In the genomic region with DNA sequence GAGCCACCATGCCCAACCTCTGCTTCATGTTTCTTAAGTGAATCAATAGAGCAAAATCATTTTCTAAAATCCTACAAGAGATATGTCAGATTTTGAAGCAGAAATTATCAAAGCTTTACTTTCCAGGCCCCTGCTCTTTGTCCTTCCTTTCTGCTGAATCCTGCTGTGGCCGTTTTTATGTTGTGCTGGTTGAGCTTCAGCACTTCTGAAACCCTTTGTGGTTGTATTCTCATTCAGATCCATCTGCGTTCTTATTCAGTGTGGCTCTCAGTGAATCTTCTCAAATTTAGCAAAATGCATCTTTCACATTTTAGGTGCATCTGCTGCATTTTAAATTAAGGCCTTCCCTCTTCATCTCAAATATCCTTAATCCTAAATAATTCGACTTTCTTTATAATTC, we compare ENCODE assay signal across 2 cellular contexts.
TF ChIP-seq lines count a peak whose summit lies in the region.

No MANE protein-coding gene starts in this region.

TF ChIP-seq in GM23338, 12 proteins besides CTCF, POLR2A, EP300 and RAD21:
- TF ChIP-seq EZH2 (IDR thresholded peaks at IDR 0.05; ENCODE audit: low read depth, unreplicated experiment) (no peak), POLR2AphosphoS5 (IDR thresholded peaks at IDR 0.05; ENCODE audit: low read depth) (no peak), ZNF114 (CRISPR knock-in tag; IDR thresholded peaks at IDR 0.05) (no peak), NANOG (IDR thresholded peaks at IDR 0.05; ENCODE audit: borderline replicate concordance) (peak; percentile 37; the same call in 1 of the 2 replicates)
- TF ChIP-seq, protein P1, sequence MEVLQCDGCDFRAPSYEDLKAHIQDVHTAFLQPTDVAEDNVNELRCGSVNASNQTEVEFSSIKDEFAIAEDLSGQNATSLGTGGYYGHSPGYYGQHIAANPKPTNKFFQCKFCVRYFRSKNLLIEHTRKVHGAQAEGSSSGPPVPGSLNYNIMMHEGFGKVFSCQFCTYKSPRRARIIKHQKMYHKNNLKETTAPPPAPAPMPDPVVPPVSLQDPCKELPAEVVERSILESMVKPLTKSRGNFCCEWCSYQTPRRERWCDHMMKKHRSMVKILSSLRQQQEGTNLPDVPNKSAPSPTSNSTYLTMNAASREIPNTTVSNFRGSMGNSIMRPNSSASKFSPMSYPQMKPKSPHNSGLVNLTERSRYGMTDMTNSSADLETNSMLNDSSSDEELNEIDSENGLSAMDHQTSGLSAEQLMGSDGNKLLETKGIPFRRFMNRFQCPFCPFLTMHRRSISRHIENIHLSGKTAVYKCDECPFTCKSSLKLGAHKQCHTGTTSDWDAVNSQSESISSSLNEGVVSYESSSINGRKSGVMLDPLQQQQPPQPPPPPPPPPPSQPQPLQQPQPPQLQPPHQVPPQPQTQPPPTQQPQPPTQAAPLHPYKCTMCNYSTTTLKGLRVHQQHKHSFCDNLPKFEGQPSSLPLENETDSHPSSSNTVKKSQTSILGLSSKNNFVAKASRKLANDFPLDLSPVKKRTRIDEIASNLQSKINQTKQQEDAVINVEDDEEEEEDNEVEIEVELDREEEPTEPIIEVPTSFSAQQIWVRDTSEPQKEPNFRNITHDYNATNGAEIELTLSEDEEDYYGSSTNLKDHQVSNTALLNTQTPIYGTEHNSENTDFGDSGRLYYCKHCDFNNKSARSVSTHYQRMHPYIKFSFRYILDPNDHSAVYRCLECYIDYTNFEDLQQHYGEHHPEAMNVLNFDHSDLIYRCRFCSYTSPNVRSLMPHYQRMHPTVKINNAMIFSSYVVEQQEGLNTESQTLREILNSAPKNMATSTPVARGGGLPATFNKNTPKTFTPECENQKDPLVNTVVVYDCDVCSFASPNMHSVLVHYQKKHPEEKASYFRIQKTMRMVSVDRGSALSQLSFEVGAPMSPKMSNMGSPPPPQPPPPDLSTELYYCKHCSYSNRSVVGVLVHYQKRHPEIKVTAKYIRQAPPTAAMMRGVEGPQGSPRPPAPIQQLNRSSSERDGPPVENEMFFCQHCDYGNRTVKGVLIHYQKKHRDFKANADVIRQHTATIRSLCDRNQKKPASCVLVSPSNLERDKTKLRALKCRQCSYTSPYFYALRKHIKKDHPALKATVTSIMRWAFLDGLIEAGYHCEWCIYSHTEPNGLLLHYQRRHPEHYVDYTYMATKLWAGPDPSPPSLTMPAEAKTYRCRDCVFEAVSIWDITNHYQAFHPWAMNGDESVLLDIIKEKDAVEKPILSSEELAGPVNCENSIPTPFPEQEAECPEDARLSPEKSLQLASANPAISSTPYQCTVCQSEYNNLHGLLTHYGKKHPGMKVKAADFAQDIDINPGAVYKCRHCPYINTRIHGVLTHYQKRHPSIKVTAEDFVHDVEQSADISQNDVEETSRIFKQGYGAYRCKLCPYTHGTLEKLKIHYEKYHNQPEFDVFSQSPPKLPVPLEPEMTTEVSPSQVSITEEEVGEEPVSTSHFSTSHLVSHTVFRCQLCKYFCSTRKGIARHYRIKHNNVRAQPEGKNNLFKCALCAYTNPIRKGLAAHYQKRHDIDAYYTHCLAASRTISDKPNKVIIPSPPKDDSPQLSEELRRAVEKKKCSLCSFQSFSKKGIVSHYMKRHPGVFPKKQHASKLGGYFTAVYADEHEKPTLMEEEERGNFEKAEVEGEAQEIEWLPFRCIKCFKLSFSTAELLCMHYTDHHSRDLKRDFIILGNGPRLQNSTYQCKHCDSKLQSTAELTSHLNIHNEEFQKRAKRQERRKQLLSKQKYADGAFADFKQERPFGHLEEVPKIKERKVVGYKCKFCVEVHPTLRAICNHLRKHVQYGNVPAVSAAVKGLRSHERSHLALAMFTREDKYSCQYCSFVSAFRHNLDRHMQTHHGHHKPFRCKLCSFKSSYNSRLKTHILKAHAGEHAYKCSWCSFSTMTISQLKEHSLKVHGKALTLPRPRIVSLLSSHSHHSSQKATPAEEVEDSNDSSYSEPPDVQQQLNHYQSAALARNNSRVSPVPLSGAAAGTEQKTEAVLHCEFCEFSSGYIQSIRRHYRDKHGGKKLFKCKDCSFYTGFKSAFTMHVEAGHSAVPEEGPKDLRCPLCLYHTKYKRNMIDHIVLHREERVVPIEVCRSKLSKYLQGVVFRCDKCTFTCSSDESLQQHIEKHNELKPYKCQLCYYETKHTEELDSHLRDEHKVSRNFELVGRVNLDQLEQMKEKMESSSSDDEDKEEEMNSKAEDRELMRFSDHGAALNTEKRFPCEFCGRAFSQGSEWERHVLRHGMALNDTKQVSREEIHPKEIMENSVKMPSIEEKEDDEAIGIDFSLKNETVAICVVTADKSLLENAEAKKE (CRISPR knock-in tag; IDR thresholded peaks at IDR 0.05) = peak; percentile 48; the same call in 1 of the 2 replicates

TF ChIP-seq in H1, 55 proteins besides CTCF, POLR2A, EP300 and RAD21:
- TF ChIP-seq, protein P2, sequence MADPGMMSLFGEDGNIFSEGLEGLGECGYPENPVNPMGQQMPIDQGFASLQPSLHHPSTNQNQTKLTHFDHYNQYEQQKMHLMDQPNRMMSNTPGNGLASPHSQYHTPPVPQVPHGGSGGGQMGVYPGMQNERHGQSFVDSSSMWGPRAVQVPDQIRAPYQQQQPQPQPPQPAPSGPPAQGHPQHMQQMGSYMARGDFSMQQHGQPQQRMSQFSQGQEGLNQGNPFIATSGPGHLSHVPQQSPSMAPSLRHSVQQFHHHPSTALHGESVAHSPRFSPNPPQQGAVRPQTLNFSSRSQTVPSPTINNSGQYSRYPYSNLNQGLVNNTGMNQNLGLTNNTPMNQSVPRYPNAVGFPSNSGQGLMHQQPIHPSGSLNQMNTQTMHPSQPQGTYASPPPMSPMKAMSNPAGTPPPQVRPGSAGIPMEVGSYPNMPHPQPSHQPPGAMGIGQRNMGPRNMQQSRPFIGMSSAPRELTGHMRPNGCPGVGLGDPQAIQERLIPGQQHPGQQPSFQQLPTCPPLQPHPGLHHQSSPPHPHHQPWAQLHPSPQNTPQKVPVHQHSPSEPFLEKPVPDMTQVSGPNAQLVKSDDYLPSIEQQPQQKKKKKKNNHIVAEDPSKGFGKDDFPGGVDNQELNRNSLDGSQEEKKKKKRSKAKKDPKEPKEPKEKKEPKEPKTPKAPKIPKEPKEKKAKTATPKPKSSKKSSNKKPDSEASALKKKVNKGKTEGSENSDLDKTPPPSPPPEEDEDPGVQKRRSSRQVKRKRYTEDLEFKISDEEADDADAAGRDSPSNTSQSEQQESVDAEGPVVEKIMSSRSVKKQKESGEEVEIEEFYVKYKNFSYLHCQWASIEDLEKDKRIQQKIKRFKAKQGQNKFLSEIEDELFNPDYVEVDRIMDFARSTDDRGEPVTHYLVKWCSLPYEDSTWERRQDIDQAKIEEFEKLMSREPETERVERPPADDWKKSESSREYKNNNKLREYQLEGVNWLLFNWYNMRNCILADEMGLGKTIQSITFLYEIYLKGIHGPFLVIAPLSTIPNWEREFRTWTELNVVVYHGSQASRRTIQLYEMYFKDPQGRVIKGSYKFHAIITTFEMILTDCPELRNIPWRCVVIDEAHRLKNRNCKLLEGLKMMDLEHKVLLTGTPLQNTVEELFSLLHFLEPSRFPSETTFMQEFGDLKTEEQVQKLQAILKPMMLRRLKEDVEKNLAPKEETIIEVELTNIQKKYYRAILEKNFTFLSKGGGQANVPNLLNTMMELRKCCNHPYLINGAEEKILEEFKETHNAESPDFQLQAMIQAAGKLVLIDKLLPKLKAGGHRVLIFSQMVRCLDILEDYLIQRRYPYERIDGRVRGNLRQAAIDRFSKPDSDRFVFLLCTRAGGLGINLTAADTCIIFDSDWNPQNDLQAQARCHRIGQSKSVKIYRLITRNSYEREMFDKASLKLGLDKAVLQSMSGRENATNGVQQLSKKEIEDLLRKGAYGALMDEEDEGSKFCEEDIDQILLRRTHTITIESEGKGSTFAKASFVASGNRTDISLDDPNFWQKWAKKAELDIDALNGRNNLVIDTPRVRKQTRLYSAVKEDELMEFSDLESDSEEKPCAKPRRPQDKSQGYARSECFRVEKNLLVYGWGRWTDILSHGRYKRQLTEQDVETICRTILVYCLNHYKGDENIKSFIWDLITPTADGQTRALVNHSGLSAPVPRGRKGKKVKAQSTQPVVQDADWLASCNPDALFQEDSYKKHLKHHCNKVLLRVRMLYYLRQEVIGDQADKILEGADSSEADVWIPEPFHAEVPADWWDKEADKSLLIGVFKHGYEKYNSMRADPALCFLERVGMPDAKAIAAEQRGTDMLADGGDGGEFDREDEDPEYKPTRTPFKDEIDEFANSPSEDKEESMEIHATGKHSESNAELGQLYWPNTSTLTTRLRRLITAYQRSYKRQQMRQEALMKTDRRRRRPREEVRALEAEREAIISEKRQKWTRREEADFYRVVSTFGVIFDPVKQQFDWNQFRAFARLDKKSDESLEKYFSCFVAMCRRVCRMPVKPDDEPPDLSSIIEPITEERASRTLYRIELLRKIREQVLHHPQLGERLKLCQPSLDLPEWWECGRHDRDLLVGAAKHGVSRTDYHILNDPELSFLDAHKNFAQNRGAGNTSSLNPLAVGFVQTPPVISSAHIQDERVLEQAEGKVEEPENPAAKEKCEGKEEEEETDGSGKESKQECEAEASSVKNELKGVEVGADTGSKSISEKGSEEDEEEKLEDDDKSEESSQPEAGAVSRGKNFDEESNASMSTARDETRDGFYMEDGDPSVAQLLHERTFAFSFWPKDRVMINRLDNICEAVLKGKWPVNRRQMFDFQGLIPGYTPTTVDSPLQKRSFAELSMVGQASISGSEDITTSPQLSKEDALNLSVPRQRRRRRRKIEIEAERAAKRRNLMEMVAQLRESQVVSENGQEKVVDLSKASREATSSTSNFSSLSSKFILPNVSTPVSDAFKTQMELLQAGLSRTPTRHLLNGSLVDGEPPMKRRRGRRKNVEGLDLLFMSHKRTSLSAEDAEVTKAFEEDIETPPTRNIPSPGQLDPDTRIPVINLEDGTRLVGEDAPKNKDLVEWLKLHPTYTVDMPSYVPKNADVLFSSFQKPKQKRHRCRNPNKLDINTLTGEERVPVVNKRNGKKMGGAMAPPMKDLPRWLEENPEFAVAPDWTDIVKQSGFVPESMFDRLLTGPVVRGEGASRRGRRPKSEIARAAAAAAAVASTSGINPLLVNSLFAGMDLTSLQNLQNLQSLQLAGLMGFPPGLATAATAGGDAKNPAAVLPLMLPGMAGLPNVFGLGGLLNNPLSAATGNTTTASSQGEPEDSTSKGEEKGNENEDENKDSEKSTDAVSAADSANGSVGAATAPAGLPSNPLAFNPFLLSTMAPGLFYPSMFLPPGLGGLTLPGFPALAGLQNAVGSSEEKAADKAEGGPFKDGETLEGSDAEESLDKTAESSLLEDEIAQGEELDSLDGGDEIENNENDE (IDR thresholded peaks at IDR 0.05; ENCODE audit: insufficient replicate concordance, low read length) = peak; percentile 74
- no peak for TF ChIP-seq CHD2 (IDR thresholded peaks at IDR 0.05; ENCODE audit: low read length)
